In the genomic region with DNA sequence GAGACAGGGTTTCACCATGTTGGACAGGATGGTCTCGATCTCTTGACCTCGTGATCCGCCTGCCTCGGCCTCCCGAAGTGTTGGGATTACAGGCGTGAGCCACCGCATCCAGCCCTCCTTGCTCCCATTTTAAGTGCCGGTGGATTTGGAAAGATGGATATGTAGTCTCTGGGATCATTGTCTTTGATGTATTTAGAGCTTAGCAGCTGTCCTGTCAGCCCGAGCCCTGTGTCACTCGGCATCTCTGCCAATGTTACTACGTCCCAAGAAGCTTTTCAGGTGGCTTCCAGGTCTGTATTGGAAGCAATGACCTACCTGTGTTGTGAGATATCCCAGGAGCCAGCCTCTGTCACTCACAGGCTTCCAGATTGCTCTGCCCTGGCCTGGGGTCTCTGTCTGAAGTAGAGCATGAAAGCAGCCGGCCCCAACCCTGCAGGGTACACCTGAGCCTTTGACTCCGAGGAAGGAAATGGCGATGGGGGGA, we compare ENCODE assay signal across 14 cellular contexts. TPM values are rescaled to one million over a fixed set of nuclear protein-coding genes. Genes with fewer than 3 reads are reported as not detected.
DNase-seq lines count a peak whose midpoint lies in the region; ATAC-seq and TF ChIP-seq lines count a peak whose summit lies in the region.
"Had no signal": no experiment of that assay in that cellular context is flagged by ENCODE, and none has a peak within 500 bp of the region (broad histone marks: within the 10 kb centered on the region; RNA-seq: fewer than 3 reads in every experiment).

No MANE protein-coding gene starts in this region.

- H3K4me1 Mint-ChIP-seq in HFFc6 (ENCODE audit: low read depth): peaks cover 84% of the 10 kb centered on the region
- H3K4me1 Mint-ChIP-seq in central memory CD8-positive, alpha-beta T cell: peaks cover 77% of the 10 kb centered on the region
- peaks cover 69% of the 10 kb centered on the region for H3K4me1 Mint-ChIP-seq in osteocyte (ENCODE audit: unreplicated experiment)
- peaks cover 80% of the 10 kb centered on the region for H3K4me1 Mint-ChIP-seq in activated CD4-positive, alpha-beta T cell treated with anti-CD3 and anti-CD28 coated beads, Interleukin-2, amount 10 ng/mL, durations not matched to agents 7 days and 5 days

- H3K9me3 Mint-ChIP-seq in activated naive CD4-positive, alpha-beta T cell treated with anti-CD3 and anti-CD28 coated beads, Interleukin-2, amount 50 U/mL, for 72 hours: no peaks in the 10 kb centered on the region
- H3K9me3 Mint-ChIP-seq in HFFc6: no peaks in the 10 kb centered on the region
- no peaks in the 10 kb centered on the region for H3K9me3 Mint-ChIP-seq in central memory CD8-positive, alpha-beta T cell
- no peaks in the 10 kb centered on the region for H3K9me3 Mint-ChIP-seq in osteocyte (ENCODE audit: unreplicated experiment)
- no peaks in the 10 kb centered on the region for H3K9me3 Mint-ChIP-seq in activated CD4-positive, alpha-beta T cell treated with anti-CD3 and anti-CD28 coated beads, Interleukin-2, amount 10 ng/mL, durations not matched to agents 7 days and 5 days
- H3K9me3 Mint-ChIP-seq: activated CD4-positive, alpha-beta memory T cell treated with anti-CD3 and anti-CD28 coated beads for 36 hours had no signal

- H3K27ac Mint-ChIP-seq in activated naive CD4-positive, alpha-beta T cell treated with anti-CD3 and anti-CD28 coated beads, Interleukin-2, amount 50 U/mL, for 72 hours: peak overlapping the region; percentile 67
- H3K27ac Mint-ChIP-seq in HFFc6 (peak overlapping the region; percentile 27; the same call in 1 of the 2 replicates), osteocyte (ENCODE audit: unreplicated experiment) (peak overlapping the region; percentile 3)
- H3K27ac Mint-ChIP-seq in central memory CD8-positive, alpha-beta T cell (ENCODE audit: low read depth): peak overlapping the region; percentile 87
- no peak overlapping the region for H3K27ac Mint-ChIP-seq in activated CD4-positive, alpha-beta T cell treated with anti-CD3 and anti-CD28 coated beads, Interleukin-2, amount 10 ng/mL, durations not matched to agents 7 days and 5 days

- no peaks in the 10 kb centered on the region for H3K36me3 Mint-ChIP-seq in activated naive CD4-positive, alpha-beta T cell treated with anti-CD3 and anti-CD28 coated beads, Interleukin-2, amount 50 U/mL, for 72 hours
- H3K36me3 Mint-ChIP-seq in HFFc6 (ENCODE audit: low read depth) (peaks cover 14% of the 10 kb centered on the region), osteocyte (ENCODE audit: unreplicated experiment) (no peaks in the 10 kb centered on the region)
- peaks cover 2% of the 10 kb centered on the region for H3K36me3 Mint-ChIP-seq in central memory CD8-positive, alpha-beta T cell (ENCODE audit: insufficient read depth)
- H3K36me3 Mint-ChIP-seq in activated CD4-positive, alpha-beta T cell treated with anti-CD3 and anti-CD28 coated beads, Interleukin-2, amount 10 ng/mL, durations not matched to agents 7 days and 5 days (ENCODE audit: low read depth): peaks cover 9% of the 10 kb centered on the region
- H3K36me3 Mint-ChIP-seq: activated CD4-positive, alpha-beta memory T cell treated with anti-CD3 and anti-CD28 coated beads for 36 hours had no signal

- no peak for TF ChIP-seq CTCF in HFFc6 (IDR thresholded peaks at IDR 0.05)
- no peak for TF ChIP-seq CTCF in osteocyte (IDR thresholded peaks at IDR 0.05)

- no peak for DNase-seq in activated naive CD4-positive, alpha-beta T cell treated with anti-CD3 and anti-CD28 coated beads, Interleukin-2, amount 50 U/mL, for 72 hours (ENCODE audit: low spot score in 2 of 2)
- DNase-seq in activated naive CD4-positive, alpha-beta T cell treated with Interleukin-2 at 50 U/mL for 16 hours: no peak
- DNase-seq in HFFc6: no peak
- no peak for DNase-seq in central memory CD8-positive, alpha-beta T cell (ENCODE audit: low spot score in 2 of 2)
- DNase-seq in osteocyte (ENCODE audit: extremely low spot score, unreplicated experiment): no peak
- no peak for DNase-seq in activated CD4-positive, alpha-beta T cell treated with anti-CD3 and anti-CD28 coated beads, Interleukin-2, amount 10 ng/mL, durations not matched to agents 7 days and 5 days
- DNase-seq: EL, NCI-H2171, NCI-H774, Peyer's patch, stomach had no signal

- H3K4me3 Mint-ChIP-seq in HFFc6 (no peak overlapping the region), osteocyte (ENCODE audit: unreplicated experiment) (no peak overlapping the region)
- H3K4me3 Mint-ChIP-seq in central memory CD8-positive, alpha-beta T cell: no peak overlapping the region
- no peak overlapping the region for H3K4me3 Mint-ChIP-seq in activated CD4-positive, alpha-beta T cell treated with anti-CD3 and anti-CD28 coated beads, Interleukin-2, amount 10 ng/mL, durations not matched to agents 7 days and 5 days
- H3K4me3 Mint-ChIP-seq: activated CD4-positive, alpha-beta memory T cell treated with anti-CD3 and anti-CD28 coated beads for 36 hours had no signal

- CTCF ChIA-PET in activated CD4-positive, alpha-beta T cell treated with anti-CD3 and anti-CD28 coated beads, Interleukin-2, amount 10 ng/mL, durations not matched to agents 7 days and 5 days (lab: Charles Lee): interaction anchor here (1.2 to 3.5 kb wide), 3 partner anchors 15 to 41 kb away, joined by 4 to 16 read pairs (median 5); no protein-coding TSS in a partner anchor

- ATAC-seq in activated naive CD4-positive, alpha-beta T cell treated with anti-CD3 and anti-CD28 coated beads, Interleukin-2, amount 50 U/mL, for 72 hours: no peak
- ATAC-seq in central memory CD8-positive, alpha-beta T cell (replicated peaks; ENCODE audit: extremely low read depth, poor library complexity, severe bottlenecking): no peak
- ATAC-seq in HG03565 (IDR thresholded peaks at IDR 0.05; ENCODE audit: unreplicated experiment): no peak
- no peak for ATAC-seq in GM21381 (IDR thresholded peaks at IDR 0.05; ENCODE audit: unreplicated experiment)

- H3K27me3 Mint-ChIP-seq in HFFc6 (ENCODE audit: insufficient read depth): no peaks in the 10 kb centered on the region
- no peaks in the 10 kb centered on the region for H3K27me3 Mint-ChIP-seq in central memory CD8-positive, alpha-beta T cell
- H3K27me3 Mint-ChIP-seq in osteocyte (ENCODE audit: unreplicated experiment): no peaks in the 10 kb centered on the region
- no peaks in the 10 kb centered on the region for H3K27me3 Mint-ChIP-seq in activated CD4-positive, alpha-beta T cell treated with anti-CD3 and anti-CD28 coated beads, Interleukin-2, amount 10 ng/mL, durations not matched to agents 7 days and 5 days
- H3K27me3 Mint-ChIP-seq: activated CD4-positive, alpha-beta memory T cell treated with anti-CD3 and anti-CD28 coated beads for 36 hours had no signal

- POLR2A ChIA-PET in activated CD4-positive, alpha-beta T cell treated with anti-CD3 and anti-CD28 coated beads, Interleukin-2, amount 10 ng/mL, durations not matched to agents 7 days and 5 days (lab: Charles Lee): no interaction called here

RNA-seq across cellular contexts. Expression of a gene that starts 35.3 kb away (rescaled TPM):
- 10 to 100 TPM; 82.9 to 94.3 TPM for total RNA-seq in activated naive CD4-positive, alpha-beta T cell treated with anti-CD3 and anti-CD28 coated beads, Interleukin-2, amount 50 U/mL, for 72 hours
- total RNA-seq in HFFc6 (2021; fragmentation: NEBNext Ultra II Directional; extraction: Animal tissue kit (Norgen Biotek cat#: 25700)): 100 to 1,000 TPM; 103 to 124 (median 121) TPM
- total RNA-seq in osteocyte: 123 and 126 TPM in 2 replicates
- total RNA-seq in activated CD4-positive, alpha-beta T cell treated with anti-CD3 and anti-CD28 coated beads, Interleukin-2, amount 10 ng/mL, durations not matched to agents 7 days and 5 days: 100 to 1,000 TPM; 129 to 142 TPM
